21 cellular contexts compared by ENCODE assay signal in the genomic region with DNA sequence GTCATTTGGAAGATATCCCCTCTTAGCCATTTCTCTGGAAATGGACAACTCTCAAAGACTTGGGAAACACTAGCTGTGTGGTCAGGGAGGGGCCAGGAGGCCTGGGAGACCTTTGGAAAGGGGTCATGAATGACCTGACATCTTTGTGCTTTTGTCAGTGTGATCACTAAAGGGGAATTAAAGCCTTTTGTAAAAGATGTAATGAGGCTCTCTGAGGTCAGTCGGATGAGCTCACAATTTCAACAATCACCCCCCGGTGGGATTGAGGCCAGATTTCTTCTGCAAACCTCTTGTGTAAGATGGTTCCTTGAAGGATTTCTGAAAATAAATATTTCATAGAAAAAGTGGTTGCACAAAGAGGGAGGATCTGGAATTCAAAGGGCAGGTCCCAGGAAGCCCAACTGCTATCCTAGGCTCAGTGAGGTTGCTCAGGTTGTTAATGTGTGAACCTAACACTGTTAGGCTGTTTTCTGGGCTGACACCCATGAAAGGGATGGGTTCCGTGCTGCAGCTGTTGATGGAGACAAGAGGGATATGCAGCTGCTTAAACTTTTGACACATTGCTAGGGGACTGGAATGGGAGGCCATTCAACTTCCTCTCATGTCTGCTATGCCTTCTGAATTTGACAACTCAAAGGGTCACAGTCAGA.
DNase-seq lines count a peak whose midpoint lies in the region; ATAC-seq and TF ChIP-seq lines count a peak whose summit lies in the region.
"Had no signal": no experiment of that assay in that cellular context is flagged by ENCODE, and none has a peak within 500 bp of the region (broad histone marks: within the 10 kb centered on the region; RNA-seq: fewer than 3 reads in every experiment).

No MANE protein-coding gene starts in this region.

- no peak overlapping the region for H3K4me3 Mint-ChIP-seq in GM23338
- H3K4me3 Mint-ChIP-seq: T-helper 2 cell treated with Interferon-gamma antibody and Interleukin-4, amounts not matched to agents 5 μg/mL and 100 μg/mL, for 36 hours had no signal

- H3K27me3 Mint-ChIP-seq in GM23338 (ENCODE audit: insufficient read depth, low read depth, poor library complexity) = peaks cover 1% of the 10 kb centered on the region

- peak overlapping the region; percentile 69 for H3K4me2 ChIP-seq in GM23338

- H3K9me2 ChIP-seq in GM23338 (ENCODE audit: insufficient read depth) = peaks cover 9% of the 10 kb centered on the region; the same call in 1 of the 2 replicates

- no peak overlapping the region for H2AFZ ChIP-seq in GM23338

- peaks cover 43% of the 10 kb centered on the region for H3K4me1 Mint-ChIP-seq in GM23338

- H3K9me3 Mint-ChIP-seq in GM23338 = no peaks in the 10 kb centered on the region
- H3K9me3 Mint-ChIP-seq: T-helper 2 cell treated with Interferon-gamma antibody and Interleukin-4, amounts not matched to agents 5 μg/mL and 100 μg/mL, for 36 hours had no signal

- H3F3A ChIP-seq in GM23338 (replicated peaks; ENCODE audit: low read depth) = no peaks in the 10 kb centered on the region

- no peaks in the 10 kb centered on the region for H3K79me2 ChIP-seq in GM23338 (replicated peaks; ENCODE audit: insufficient read depth)

- no peaks in the 10 kb centered on the region for H3K36me3 Mint-ChIP-seq in GM23338 (ENCODE audit: low read depth)

- H3K27ac ChIP-seq in GM23338 (ENCODE audit: low read depth) (no peak overlapping the region), SJCRH30 (peak overlapping the region; percentile 98)
- H3K27ac ChIP-seq: epithelial cell of prostate, SJSA1 had no signal

- TF ChIP-seq CTCF in GM23338 (conservative IDR thresholded peaks at IDR 0.05; ENCODE audit: low read depth in 2 of 2) (no peak), fibroblast of villous mesenchyme (IDR thresholded peaks at IDR 0.05; ENCODE audit: insufficient read depth, low read depth, low read length) (no peak)

- ATAC-seq in GM23338 = peak; percentile 52
- no peak for ATAC-seq in HG03520 (IDR thresholded peaks at IDR 0.05; ENCODE audit: unreplicated experiment)
- ATAC-seq: PC-3 had no signal

- H3K4me3 ChIP-seq in GM23338 = no peak overlapping the region
- no peak overlapping the region for H3K4me3 ChIP-seq in SJCRH30
- H3K4me3 ChIP-seq in fibroblast of villous mesenchyme (ENCODE audit: low read depth, low read length) = no peak overlapping the region
- H3K4me3 ChIP-seq: SJSA1 had no signal

- H3K36me3 ChIP-seq in GM23338 (ENCODE audit: insufficient read depth) = no peaks in the 10 kb centered on the region
- no peaks in the 10 kb centered on the region for H3K36me3 ChIP-seq in SJCRH30
- H3K36me3 ChIP-seq: SJSA1 had no signal

- 0 out of 2 replicates have a peak, but pooled peaks cover 3% of the 10 kb centered on the region for H3K9me3 ChIP-seq in SJCRH30 (replicated peaks)
- H3K9me3 ChIP-seq: SJSA1 had no signal

- DNase-seq in GM23338 (ENCODE audit: low spot score) (no peak), SJCRH30 (peak; percentile 91 to 97), fibroblast of villous mesenchyme (ENCODE audit: low read depth) (peak; percentile 58), retina (peak; percentile 79), islet precursor cell (no peak), NCI-H82 (lab: John Stamatoyannopoulos, UW) (no peak)
- no peak for DNase-seq in stimulated activated CD4-positive, alpha-beta T cell treated with anti-CD3 and anti-CD28 coated beads, Interleukin-1b, Interleukin-23, amount 100 ng/mL, for 48 hours
- DNase-seq: activated CD4-positive, alpha-beta T cell treated with anti-CD3 and anti-CD28 coated beads, Interleukin-2, amount 50 U/mL, for 48 hours; activated gamma-delta T cell; C1 segment of cervical spinal cord; dermis blood vessel endothelial cell; glutamatergic neuron; NCI-H1417 treated with DMSO at 0.1 percent for 48 hours; NCI-H2171 treated with DMSO at 0.1 percent for 48 hours; PC-3; stimulated activated CD4-positive, alpha-beta T cell treated with anti-CD3 and anti-CD28 coated beads, Interleukin-12 subunit alpha, Interleukin-12 subunit beta, amount 100 ng/mL, for 4 hours; stimulated activated CD8-positive, alpha-beta memory T cell treated with anti-CD3 and anti-CD28 coated beads, Interleukin-4, amount 100 ng/mL, for 48 hours had no signal

- H4K20me1 ChIP-seq in GM23338 (replicated peaks; ENCODE audit: insufficient read depth) = no peaks in the 10 kb centered on the region

- peak overlapping the region; percentile 62; the same call in 1 of the 2 replicates for H3K27ac Mint-ChIP-seq in GM23338
- H3K27ac Mint-ChIP-seq: T-helper 2 cell treated with Interferon-gamma antibody and Interleukin-4, amounts not matched to agents 5 μg/mL and 100 μg/mL, for 36 hours had no signal

- H3K4me1 ChIP-seq in GM23338 (ENCODE audit: insufficient read depth) (peaks cover 26% of the 10 kb centered on the region), SJCRH30 (peaks cover 46% of the 10 kb centered on the region)
- H3K4me1 ChIP-seq: SJSA1 had no signal

- no peaks in the 10 kb centered on the region for H3K27me3 ChIP-seq in GM23338 (ENCODE audit: insufficient read depth)
- H3K27me3 ChIP-seq in SJCRH30 = no peaks in the 10 kb centered on the region
- H3K27me3 ChIP-seq: SJSA1 had no signal

TF ChIP-seq in GM23338, 12 proteins besides CTCF, POLR2A, EP300 and RAD21:
- TF ChIP-seq, protein P1, sequence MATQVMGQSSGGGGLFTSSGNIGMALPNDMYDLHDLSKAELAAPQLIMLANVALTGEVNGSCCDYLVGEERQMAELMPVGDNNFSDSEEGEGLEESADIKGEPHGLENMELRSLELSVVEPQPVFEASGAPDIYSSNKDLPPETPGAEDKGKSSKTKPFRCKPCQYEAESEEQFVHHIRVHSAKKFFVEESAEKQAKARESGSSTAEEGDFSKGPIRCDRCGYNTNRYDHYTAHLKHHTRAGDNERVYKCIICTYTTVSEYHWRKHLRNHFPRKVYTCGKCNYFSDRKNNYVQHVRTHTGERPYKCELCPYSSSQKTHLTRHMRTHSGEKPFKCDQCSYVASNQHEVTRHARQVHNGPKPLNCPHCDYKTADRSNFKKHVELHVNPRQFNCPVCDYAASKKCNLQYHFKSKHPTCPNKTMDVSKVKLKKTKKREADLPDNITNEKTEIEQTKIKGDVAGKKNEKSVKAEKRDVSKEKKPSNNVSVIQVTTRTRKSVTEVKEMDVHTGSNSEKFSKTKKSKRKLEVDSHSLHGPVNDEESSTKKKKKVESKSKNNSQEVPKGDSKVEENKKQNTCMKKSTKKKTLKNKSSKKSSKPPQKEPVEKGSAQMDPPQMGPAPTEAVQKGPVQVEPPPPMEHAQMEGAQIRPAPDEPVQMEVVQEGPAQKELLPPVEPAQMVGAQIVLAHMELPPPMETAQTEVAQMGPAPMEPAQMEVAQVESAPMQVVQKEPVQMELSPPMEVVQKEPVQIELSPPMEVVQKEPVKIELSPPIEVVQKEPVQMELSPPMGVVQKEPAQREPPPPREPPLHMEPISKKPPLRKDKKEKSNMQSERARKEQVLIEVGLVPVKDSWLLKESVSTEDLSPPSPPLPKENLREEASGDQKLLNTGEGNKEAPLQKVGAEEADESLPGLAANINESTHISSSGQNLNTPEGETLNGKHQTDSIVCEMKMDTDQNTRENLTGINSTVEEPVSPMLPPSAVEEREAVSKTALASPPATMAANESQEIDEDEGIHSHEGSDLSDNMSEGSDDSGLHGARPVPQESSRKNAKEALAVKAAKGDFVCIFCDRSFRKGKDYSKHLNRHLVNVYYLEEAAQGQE (IDR thresholded peaks at IDR 0.05; ENCODE audit: unreplicated experiment) = no peak
- no peak for TF ChIP-seq ZNF331 (CRISPR knock-in tag; IDR thresholded peaks at IDR 0.05; ENCODE audit: low read depth)
- TF ChIP-seq STAT1 (IDR thresholded peaks at IDR 0.05; ENCODE audit: unreplicated experiment) = no peak
- TF ChIP-seq, protein P2, sequence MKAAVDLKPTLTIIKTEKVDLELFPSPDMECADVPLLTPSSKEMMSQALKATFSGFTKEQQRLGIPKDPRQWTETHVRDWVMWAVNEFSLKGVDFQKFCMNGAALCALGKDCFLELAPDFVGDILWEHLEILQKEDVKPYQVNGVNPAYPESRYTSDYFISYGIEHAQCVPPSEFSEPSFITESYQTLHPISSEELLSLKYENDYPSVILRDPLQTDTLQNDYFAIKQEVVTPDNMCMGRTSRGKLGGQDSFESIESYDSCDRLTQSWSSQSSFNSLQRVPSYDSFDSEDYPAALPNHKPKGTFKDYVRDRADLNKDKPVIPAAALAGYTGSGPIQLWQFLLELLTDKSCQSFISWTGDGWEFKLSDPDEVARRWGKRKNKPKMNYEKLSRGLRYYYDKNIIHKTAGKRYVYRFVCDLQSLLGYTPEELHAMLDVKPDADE (IDR thresholded peaks at IDR 0.05) = no peak
- no peak for TF ChIP-seq NANOG (IDR thresholded peaks at IDR 0.05; ENCODE audit: borderline replicate concordance)
- no peak for TF ChIP-seq EZH2 (IDR thresholded peaks at IDR 0.05; ENCODE audit: low read depth, unreplicated experiment)
- TF ChIP-seq EZH2phosphoT487 (IDR thresholded peaks at IDR 0.05; ENCODE audit: unreplicated experiment) = no peak

Comparison
In these comparisons a context has a peak if more than half of its experiments do, and no peak if none do; other contexts are left out.
1. DNase-seq: peak in SJCRH30 (2 of 2), fibroblast of villous mesenchyme (single experiment) and retina (single experiment); none in GM23338 (single experiment), stimulated activated CD4-positive, alpha-beta T cell treated with anti-CD3 and anti-CD28 coated beads, Interleukin-1b, Interleukin-23, amount 100 ng/mL, for 48 hours (single experiment), islet precursor cell (single experiment) and NCI-H82 (single experiment).